8 cellular contexts compared by ENCODE assay signal in genomic region chr14:66359500-66359899, GRCh38.
DNase-seq lines count a peak whose midpoint lies in the region; TF ChIP-seq lines count a peak whose summit lies in the region.

No MANE protein-coding gene starts in this region.

- H4K20me1 ChIP-seq in MM.1S (ENCODE audit: insufficient read depth, low read length): no peaks in the 10 kb centered on the region
- no peaks in the 10 kb centered on the region for H4K20me1 ChIP-seq in osteoblast (ENCODE audit: insufficient read depth, low read length)

- H3K27me3 ChIP-seq in MM.1S (replicated peaks; ENCODE audit: insufficient read depth, low read length) (no peaks in the 10 kb centered on the region), osteoblast (ENCODE audit: insufficient read depth, low read length) (no peaks in the 10 kb centered on the region)

- no peaks in the 10 kb centered on the region for H3F3A ChIP-seq in MM.1S (ENCODE audit: insufficient read depth, low read length)

- H3K36me3 ChIP-seq in MM.1S (replicated peaks; ENCODE audit: insufficient read depth, low read length): no peaks in the 10 kb centered on the region
- H3K36me3 ChIP-seq in osteoblast (ENCODE audit: insufficient read depth, low read length): no peaks in the 10 kb centered on the region

- H3K27ac ChIP-seq in MM.1S (ENCODE audit: low read length) (no peak overlapping the region), osteoblast (ENCODE audit: low read depth, low read length) (no peak overlapping the region)

- no peak overlapping the region for H2AFZ ChIP-seq in MM.1S (ENCODE audit: low read length)
- H2AFZ ChIP-seq in osteoblast (ENCODE audit: low read length): no peak overlapping the region

- no peaks in the 10 kb centered on the region for H3K79me2 ChIP-seq in MM.1S (ENCODE audit: low read length)
- no peaks in the 10 kb centered on the region for H3K79me2 ChIP-seq in osteoblast (ENCODE audit: insufficient read depth, low read length)

- no peak for TF ChIP-seq POLR2A in erythroblast (IDR thresholded peaks at IDR 0.05; ENCODE audit: low read length)

- H3K9me3 ChIP-seq in MM.1S (replicated peaks; ENCODE audit: insufficient read depth, low read length) (no peaks in the 10 kb centered on the region), osteoblast (ENCODE audit: low read depth, low read length) (no peaks in the 10 kb centered on the region)

- no peak overlapping the region for H3K9ac ChIP-seq in MM.1S (ENCODE audit: low read length)

- H3K4me3 ChIP-seq in MM.1S (ENCODE audit: low read length) (no peak overlapping the region), osteoblast (ENCODE audit: insufficient read depth, low read length) (no peak overlapping the region)

- TF ChIP-seq CTCF in MM.1S (IDR thresholded peaks at IDR 0.05; ENCODE audit: low read length) (peak; percentile 43), osteoblast (IDR thresholded peaks at IDR 0.05; ENCODE audit: extremely low read depth, low read depth, low read length) (peak; percentile 62)

- no peaks in the 10 kb centered on the region for H3K9me2 ChIP-seq in MM.1S (replicated peaks; ENCODE audit: insufficient read depth, low read length)

- DNase-seq in stimulated activated CD8-positive, alpha-beta memory T cell treated with anti-CD3 and anti-CD28 coated beads, Interleukin-12 subunit alpha, Interleukin-12 subunit beta, amount 100 ng/mL, for 1 hour (ENCODE audit: low read depth): peak; percentile 1
- no peak for DNase-seq in stimulated activated CD8-positive, alpha-beta memory T cell treated with anti-CD3 and anti-CD28 coated beads, Interleukin-4, amount 100 ng/mL, for 48 hours
- DNase-seq in MM.1S: peak; percentile 44
- DNase-seq in SHP77 (lab: John Stamatoyannopoulos, UW): peak; percentile 42 to 50
- peak; percentile 63 to 79 for DNase-seq in erythroblast (lab: John Stamatoyannopoulos, UW)
- no peak for DNase-seq in osteoblast (ENCODE audit: insufficient read length, low spot score, missing footprints)
- no peak for DNase-seq in stimulated activated naive CD4-positive, alpha-beta T cell treated with Interleukin-2 at 50 U/mL for 16 hours (lab: John Stamatoyannopoulos, UW)
- DNase-seq in NCI-H774 (lab: John Stamatoyannopoulos, UW): no peak

- H3K4me1 ChIP-seq in MM.1S (ENCODE audit: low read length): no peaks in the 10 kb centered on the region
- H3K4me1 ChIP-seq in osteoblast (ENCODE audit: insufficient read depth, low read length): no peaks in the 10 kb centered on the region

- H3K4me2 ChIP-seq in MM.1S (ENCODE audit: low read depth, low read length) (no peak overlapping the region), osteoblast (ENCODE audit: insufficient read depth, low read length) (no peak overlapping the region)

Comparison
In these comparisons a context has a peak if more than half of its experiments do, and no peak if none do; other contexts are left out.
1. DNase-seq: peak in stimulated activated CD8-positive, alpha-beta memory T cell treated with anti-CD3 and anti-CD28 coated beads, Interleukin-12 subunit alpha, Interleukin-12 subunit beta, amount 100 ng/mL, for 1 hour (single experiment), MM.1S (single experiment), SHP77 (2 of 2) and erythroblast (2 of 2); none in stimulated activated CD8-positive, alpha-beta memory T cell treated with anti-CD3 and anti-CD28 coated beads, Interleukin-4, amount 100 ng/mL, for 48 hours (single experiment), osteoblast (single experiment), stimulated activated naive CD4-positive, alpha-beta T cell treated with Interleukin-2 at 50 U/mL for 16 hours (single experiment) and NCI-H774 (single experiment).